ENCODE assay signal across 22 cellular contexts in the genomic region with DNA sequence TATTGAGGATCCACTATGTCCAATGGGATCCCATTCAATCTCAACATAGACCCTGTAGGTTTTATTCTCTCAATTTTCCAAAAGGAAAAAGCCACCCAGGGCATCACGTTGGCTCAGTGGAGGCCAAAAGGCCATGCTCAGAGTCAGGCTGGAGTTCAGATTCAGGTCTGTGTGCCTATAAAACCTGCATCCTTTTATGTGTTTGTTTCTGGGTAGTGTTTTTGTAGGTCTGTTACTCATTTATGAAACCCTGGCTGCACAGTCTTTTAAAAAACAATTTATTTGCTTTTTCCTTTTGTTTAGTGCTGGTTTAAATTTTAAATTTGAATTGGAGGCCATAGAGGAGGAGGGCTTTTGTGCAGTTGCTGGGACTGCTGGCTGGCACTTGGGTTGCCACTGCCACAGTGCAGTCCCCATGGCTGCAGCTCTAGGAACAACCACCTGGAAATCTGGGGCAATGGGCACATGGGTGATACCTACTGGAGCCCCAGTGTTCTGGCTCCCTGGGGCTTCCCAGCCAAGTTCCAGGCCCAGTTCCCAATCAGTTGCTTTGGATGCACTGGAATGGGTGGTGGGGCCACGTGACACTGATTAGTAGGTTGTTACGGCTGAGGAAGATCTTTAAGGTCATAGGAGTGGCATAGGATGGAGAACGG. TPM values are rescaled to one million over a fixed set of nuclear protein-coding genes. Genes with fewer than 3 reads are reported as not detected.
DNase-seq lines count a peak whose midpoint lies in the region; ATAC-seq and TF ChIP-seq lines count a peak whose summit lies in the region.
"Had no signal": no experiment of that assay in that cellular context is flagged by ENCODE, and none has a peak within 500 bp of the region (broad histone marks: within the 10 kb centered on the region; RNA-seq: fewer than 3 reads in every experiment).

No MANE protein-coding gene starts in this region.

- intact Hi-C loops in activated CD4-positive, alpha-beta T cell treated with anti-CD3 and anti-CD28 coated beads for 36 hours (cut with DNase I, micrococcal nuclease) = loop anchor here (5.0 kb wide), 2 partner anchors 79 to 334 kb away; a partner anchor contains a TSS
- intact Hi-C loops in testis (cut with DNase I; ENCODE audit: low total_unique reads) = loop anchor here (5.0 kb wide), 2 partner anchors 139 to 219 kb away; no protein-coding TSS in a partner anchor

- peaks cover 70% of the 10 kb centered on the region for H3K4me1 Mint-ChIP-seq in activated CD4-positive, alpha-beta T cell treated with anti-CD3 and anti-CD28 coated beads for 36 hours
- H3K4me1 Mint-ChIP-seq in activated CD4-positive, alpha-beta T cell treated with anti-CD3 and anti-CD28 coated beads, Interleukin-2, amount 10 ng/mL, durations not matched to agents 7 days and 5 days = peaks cover 11% of the 10 kb centered on the region
- peaks cover 57% of the 10 kb centered on the region for H3K4me1 Mint-ChIP-seq in nephron
- H3K4me1 Mint-ChIP-seq: GM23338 had no signal

- 83 to 90% methylated on average over 4 of the region's 4 CpGs for WGBS in testis, 2 donors

- POLR2A ChIA-PET in activated CD4-positive, alpha-beta T cell treated with anti-CD3 and anti-CD28 coated beads for 36 hours (lab: Charles Lee) = no interaction called here
- POLR2A ChIA-PET in activated CD4-positive, alpha-beta T cell treated with anti-CD3 and anti-CD28 coated beads, Interleukin-2, amount 10 ng/mL, durations not matched to agents 7 days and 5 days (lab: Charles Lee) = no interaction called here

- no peak for DNase-seq in activated CD4-positive, alpha-beta T cell treated with anti-CD3 and anti-CD28 coated beads for 36 hours
- no peak for DNase-seq in activated CD4-positive, alpha-beta T cell treated with anti-CD3 and anti-CD28 coated beads, Interleukin-2, amount 10 ng/mL, durations not matched to agents 7 days and 5 days
- DNase-seq in adipocyte (ENCODE audit: low read depth) = no peak
- no peak for DNase-seq in testis
- no peak for DNase-seq in NCI-H2227 treated with DMSO at 0.1 percent for 48 hours (lab: John Stamatoyannopoulos, UW)
- no peak for DNase-seq in DMS153 (lab: John Stamatoyannopoulos, UW)
- DNase-seq in dermis blood vessel endothelial cell = no peak
- DNase-seq: Caco-2; CD4-positive, alpha-beta T cell; GDM1; HCEC 1CT; KG1; MV-4-11; NCI-H1694 treated with DMSO at 0.1 percent for 48 hours; NCI-H2107; NCI-H510A treated with DMSO at 0.1 percent for 48 hours; NCI-H82; SJCRH30 had no signal

- no peaks in the 10 kb centered on the region for H3K9me3 ChIP-seq in adipocyte (ENCODE audit: control insufficient read depth, low read length)
- no peaks in the 10 kb centered on the region for H3K9me3 ChIP-seq in testis
- H3K9me3 ChIP-seq: Caco-2, SJCRH30 had no signal

- TF ChIP-seq CTCF in nephron (IDR thresholded peaks at IDR 0.05; ENCODE audit: unreplicated experiment in 3 of 3) (no peak), testis (IDR thresholded peaks at IDR 0.05) (no peak)

- no peak overlapping the region for H3K4me3 Mint-ChIP-seq in activated CD4-positive, alpha-beta T cell treated with anti-CD3 and anti-CD28 coated beads for 36 hours
- H3K4me3 Mint-ChIP-seq in activated CD4-positive, alpha-beta T cell treated with anti-CD3 and anti-CD28 coated beads, Interleukin-2, amount 10 ng/mL, durations not matched to agents 7 days and 5 days = no peak overlapping the region
- no peak overlapping the region for H3K4me3 Mint-ChIP-seq in nephron
- H3K4me3 Mint-ChIP-seq: CD4-positive, alpha-beta T cell; GM23338 had no signal

- H3K27me3 ChIP-seq in adipocyte (replicated peaks; ENCODE audit: control insufficient read depth, insufficient read depth, low read length) (no peaks in the 10 kb centered on the region), testis (no peaks in the 10 kb centered on the region)
- H3K27me3 ChIP-seq: SJCRH30 had no signal

- CTCF ChIA-PET in activated CD4-positive, alpha-beta T cell treated with anti-CD3 and anti-CD28 coated beads for 36 hours (lab: Charles Lee) = interaction anchor here (0.6 to 4.1 kb wide), 3 partner anchors 34 to 218 kb away, joined by 3 to 71 read pairs (median 15); no protein-coding TSS in a partner anchor
- CTCF ChIA-PET in activated CD4-positive, alpha-beta T cell treated with anti-CD3 and anti-CD28 coated beads, Interleukin-2, amount 10 ng/mL, durations not matched to agents 7 days and 5 days (lab: Charles Lee) = no interaction called here

- H3K36me3 Mint-ChIP-seq in activated CD4-positive, alpha-beta T cell treated with anti-CD3 and anti-CD28 coated beads for 36 hours (ENCODE audit: low read depth) = peaks cover 28% of the 10 kb centered on the region
- no peaks in the 10 kb centered on the region for H3K36me3 Mint-ChIP-seq in activated CD4-positive, alpha-beta T cell treated with anti-CD3 and anti-CD28 coated beads, Interleukin-2, amount 10 ng/mL, durations not matched to agents 7 days and 5 days (ENCODE audit: low read depth)
- H3K36me3 Mint-ChIP-seq in nephron (ENCODE audit: low read depth) = no peaks in the 10 kb centered on the region

- peak overlapping the region; percentile 57 to 83 for H3K27ac ChIP-seq in testis
- H3K27ac ChIP-seq: 22Rv1, SJCRH30 had no signal

- H3K36me3 ChIP-seq in adipocyte (ENCODE audit: control insufficient read depth, insufficient read depth, low read length, severe bottlenecking) (no peaks in the 10 kb centered on the region), testis (ENCODE audit: low read depth, missing control alignments) (no peaks in the 10 kb centered on the region)
- H3K36me3 ChIP-seq: SJCRH30 had no signal

- no peak for TF ChIP-seq POLR2A in testis (IDR thresholded peaks at IDR 0.05)

- H3K27ac Mint-ChIP-seq in activated CD4-positive, alpha-beta T cell treated with anti-CD3 and anti-CD28 coated beads for 36 hours = peak overlapping the region; percentile 22
- no peak overlapping the region for H3K27ac Mint-ChIP-seq in activated CD4-positive, alpha-beta T cell treated with anti-CD3 and anti-CD28 coated beads, Interleukin-2, amount 10 ng/mL, durations not matched to agents 7 days and 5 days
- peak overlapping the region; percentile 57 to 76 (median 62) for H3K27ac Mint-ChIP-seq in nephron
- H3K27ac Mint-ChIP-seq: CD4-positive, alpha-beta T cell; GM23338 had no signal

- H3K4me3 ChIP-seq in adipocyte (ENCODE audit: low read length) (no peak overlapping the region), testis (no peak overlapping the region)
- H3K4me3 ChIP-seq: GM23338, SJCRH30 had no signal

- peaks cover 2% of the 10 kb centered on the region for H3K27me3 Mint-ChIP-seq in activated CD4-positive, alpha-beta T cell treated with anti-CD3 and anti-CD28 coated beads for 36 hours
- H3K27me3 Mint-ChIP-seq in activated CD4-positive, alpha-beta T cell treated with anti-CD3 and anti-CD28 coated beads, Interleukin-2, amount 10 ng/mL, durations not matched to agents 7 days and 5 days = no peaks in the 10 kb centered on the region
- peaks cover 4% of the 10 kb centered on the region for H3K27me3 Mint-ChIP-seq in nephron (ENCODE audit: low read depth)

- peaks cover 95% of the 10 kb centered on the region for H3K4me1 ChIP-seq in adipocyte (ENCODE audit: control insufficient read depth, insufficient read depth, low read length)
- peaks cover 49% of the 10 kb centered on the region for H3K4me1 ChIP-seq in testis
- H3K4me1 ChIP-seq: SJCRH30 had no signal

- no peak for ATAC-seq in activated CD4-positive, alpha-beta T cell treated with anti-CD3 and anti-CD28 coated beads for 36 hours
- ATAC-seq: GM23338 had no signal

- peak overlapping the region; percentile 80 for H3K9ac ChIP-seq in adipocyte (ENCODE audit: low read length)

- no peaks in the 10 kb centered on the region for H3K9me3 Mint-ChIP-seq in activated CD4-positive, alpha-beta T cell treated with anti-CD3 and anti-CD28 coated beads for 36 hours (ENCODE audit: low read depth)
- no peaks in the 10 kb centered on the region for H3K9me3 Mint-ChIP-seq in activated CD4-positive, alpha-beta T cell treated with anti-CD3 and anti-CD28 coated beads, Interleukin-2, amount 10 ng/mL, durations not matched to agents 7 days and 5 days
- no peaks in the 10 kb centered on the region for H3K9me3 Mint-ChIP-seq in nephron
- H3K9me3 Mint-ChIP-seq: CD4-positive, alpha-beta T cell; GM23338 had no signal

RNA-seq across cellular contexts. Expression of a gene that starts 31.3 kb away (rescaled TPM):
- 10 to 100 TPM; 21.4 to 25.4 TPM for total RNA-seq in activated CD4-positive, alpha-beta T cell treated with anti-CD3 and anti-CD28 coated beads for 36 hours
- total RNA-seq in activated CD4-positive, alpha-beta T cell treated with anti-CD3 and anti-CD28 coated beads, Interleukin-2, amount 10 ng/mL, durations not matched to agents 7 days and 5 days = under 1 TPM; 0.50 to 0.52 TPM
- total RNA-seq in testis (1 to 10 TPM; 2.7 to 3.7 TPM), dermis blood vessel endothelial cell (0.28 and 0.34 TPM in 2 replicates)
- 2.2 TPM for polyA plus RNA-seq in testis (ENCODE audit: insufficient read depth, low read depth, low replicate concordance)
- total RNA-seq: Daoy, GM23338, SJCRH30 had no signal
- polyA plus RNA-seq: GM23338 had no signal

Comparison
In these comparisons a context has a peak if more than half of its experiments do, and no peak if none do; other contexts are left out.
1. RNA of a gene that starts 31.3 kb away (total RNA-seq): 21.4 to 25.4 TPM in activated CD4-positive, alpha-beta T cell treated with anti-CD3 and anti-CD28 coated beads for 36 hours; 2.7 to 3.7 TPM in testis, 0.50 to 0.52 TPM in activated CD4-positive, alpha-beta T cell treated with anti-CD3 and anti-CD28 coated beads, Interleukin-2, amount 10 ng/mL, durations not matched to agents 7 days and 5 days and 0.28 to 0.34 TPM in dermis blood vessel endothelial cell; every median in the first group is over 4 times any median in the second.